ENCODE assay signal across 8 cellular contexts in genomic region chr11:123429851-123430735, GRCh38. TPM values are rescaled to one million over a fixed set of nuclear protein-coding genes. Genes with fewer than 3 reads are reported as not detected.
DNase-seq lines count a peak whose midpoint lies in the region; ATAC-seq and TF ChIP-seq lines count a peak whose summit lies in the region.

Gene GRAMD1B (plus strand): TSS chr11:123430269. CDS start chr11:123430793, 524 bp downstream.

- H3K9me3 ChIP-seq in thoracic aorta, result no peaks in the 10 kb centered on the region

- peaks cover 62% of the 10 kb centered on the region for H3K4me1 Mint-ChIP-seq in activated T-cell treated with anti-CD3 and anti-CD28 coated beads, Interleukin-2, amount 50 U/mL, for 72 hours (ENCODE audit: low read depth)

- TF ChIP-seq CTCF in fibroblast of villous mesenchyme (IDR thresholded peaks at IDR 0.05; ENCODE audit: insufficient read depth, low read depth, low read length), result no peak
- no peak for TF ChIP-seq CTCF in thoracic aorta (IDR thresholded peaks at IDR 0.05)

- TF ChIP-seq POLR2A in GM18505 (IDR thresholded peaks at IDR 0.05; ENCODE audit: borderline replicate concordance, extremely low read depth, insufficient read depth, insufficient read length), result no peak

- peak; percentile 70 for DNase-seq in NOMO-1 treated with DMSO at 0.1 percent for 48 hours (lab: John Stamatoyannopoulos, UW; ENCODE audit: unreplicated experiment)
- peak; percentile 83 to 86 for DNase-seq in activated T-cell treated with anti-CD3 and anti-CD28 coated beads, Interleukin-2, amount 50 U/mL, for 72 hours
- peak; percentile 40 for DNase-seq in fibroblast of villous mesenchyme (ENCODE audit: low read depth)
- DNase-seq in occipital lobe (lab: John Stamatoyannopoulos, UW), result no peak
- DNase-seq in thoracic aorta (ENCODE audit: low spot score), result no peak
- no peak for DNase-seq in NCI-H146 (lab: John Stamatoyannopoulos, UW)

- H3K27me3 Mint-ChIP-seq in activated T-cell treated with anti-CD3 and anti-CD28 coated beads, Interleukin-2, amount 50 U/mL, for 72 hours (ENCODE audit: low read depth), result peaks cover 7% of the 10 kb centered on the region

- peak within 1 kb of the TSS; percentile 17 for H3K27ac Mint-ChIP-seq in activated T-cell treated with anti-CD3 and anti-CD28 coated beads, Interleukin-2, amount 50 U/mL, for 72 hours

- peaks cover 12 to 15% of the 10 kb centered on the region in 2 donors for H3K36me3 Mint-ChIP-seq in activated T-cell treated with anti-CD3 and anti-CD28 coated beads, Interleukin-2, amount 50 U/mL, for 72 hours (ENCODE audit: insufficient read depth in 2 of 2)

- H3K4me3 ChIP-seq in fibroblast of villous mesenchyme (ENCODE audit: low read depth, low read length) (peak within 1 kb of the TSS; percentile 52), thoracic aorta (peak within 1 kb of the TSS; percentile 78)

- no peaks in the 10 kb centered on the region for H3K36me3 ChIP-seq in thoracic aorta

- H3K9me3 Mint-ChIP-seq in activated T-cell treated with anti-CD3 and anti-CD28 coated beads, Interleukin-2, amount 50 U/mL, for 72 hours, result no peaks in the 10 kb centered on the region

- H3K4me3 Mint-ChIP-seq in activated T-cell treated with anti-CD3 and anti-CD28 coated beads, Interleukin-2, amount 50 U/mL, for 72 hours, result peak within 1 kb of the TSS; percentile 92 to 95

- peaks cover 0 to 4% of the 10 kb centered on the region in 2 donors for H3K4me1 ChIP-seq in thoracic aorta (ENCODE audit: control insufficient read depth in 1 of 2, low read depth in 2 of 2)

- H3K27me3 ChIP-seq in thoracic aorta (replicated peaks; ENCODE audit: insufficient read depth), result no peaks in the 10 kb centered on the region

- peak within 1 kb of the TSS in 1 of 2 donors; percentile 53 for H3K27ac ChIP-seq in thoracic aorta

- ATAC-seq in GM18505 (IDR thresholded peaks at IDR 0.05; ENCODE audit: unreplicated experiment) (peak; percentile 73), HG03066 (IDR thresholded peaks at IDR 0.05; ENCODE audit: low read depth, unreplicated experiment) (peak; percentile 64), thoracic aorta (ENCODE audit: insufficient number of reproducible peaks, low FRiP score, low read depth) (no peak)
- peak; percentile 73 to 78 for ATAC-seq in activated T-cell treated with anti-CD3 and anti-CD28 coated beads, Interleukin-2, amount 50 U/mL, for 72 hours (replicated peaks in 1 of 2)

RNA-seq across cellular contexts. Expression of gene GRAMD1B, which starts in this region (rescaled TPM):
- 100 to 1,000 TPM in 1 of 2 donors, 10 to 100 TPM in 1; 64.0 to 107 TPM for total RNA-seq in activated T-cell treated with anti-CD3 and anti-CD28 coated beads, Interleukin-2, amount 50 U/mL, for 72 hours
- total RNA-seq in fibroblast of villous mesenchyme (3.9 and 6.0 TPM in 2 replicates), occipital lobe (59.9 TPM), thoracic aorta (1 to 10 TPM; 2.1 to 5.7 TPM)

Comparison
In these comparisons a context has a peak if more than half of its experiments do, and no peak if none do; other contexts are left out.
1. DNase-seq: peak in NOMO-1 treated with DMSO at 0.1 percent for 48 hours (single experiment), activated T-cell treated with anti-CD3 and anti-CD28 coated beads, Interleukin-2, amount 50 U/mL, for 72 hours (2 of 2) and fibroblast of villous mesenchyme (single experiment); none in occipital lobe (single experiment), thoracic aorta (single experiment) and NCI-H146 (single experiment).